22 cellular contexts compared by ENCODE assay signal in the genomic region with DNA sequence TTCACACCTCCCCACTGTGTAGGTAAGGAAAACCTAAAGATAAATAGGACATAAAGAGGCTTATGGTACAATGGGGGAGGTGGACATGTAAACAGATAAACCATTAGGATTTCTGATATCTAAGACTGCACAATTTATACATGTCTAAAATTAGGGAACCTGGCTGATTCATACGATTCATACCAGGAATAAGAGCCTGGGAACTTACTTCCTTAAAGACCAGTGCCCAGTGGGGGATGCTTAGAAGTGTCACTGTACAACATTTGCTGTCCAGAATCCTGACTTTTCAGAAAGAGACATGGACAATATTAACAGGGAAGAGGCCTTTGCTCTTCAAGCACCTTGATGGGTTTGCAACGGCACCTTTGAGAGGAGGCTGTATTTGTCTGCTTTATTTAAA.
"Had no signal": no experiment of that assay in that cellular context is flagged by ENCODE, and none has a peak within 500 bp of the region (broad histone marks: within the 10 kb centered on the region; RNA-seq: fewer than 3 reads in every experiment).

No MANE protein-coding gene starts in this region.

- H3K36me3 ChIP-seq: ascending aorta, cardiac muscle cell, gastrocnemius medialis, heart right ventricle, right atrium auricular region, transverse colon had no signal

- H3K36me3 Mint-ChIP-seq: naive thymus-derived CD4-positive, alpha-beta T cell had no signal

- H3K27ac Mint-ChIP-seq: naive thymus-derived CD4-positive, alpha-beta T cell; progenitor cell of endocrine pancreas; T-helper 17 cell had no signal

- H3K4me3 ChIP-seq: ascending aorta, cardiac muscle cell, dorsolateral prefrontal cortex, gastrocnemius medialis, heart right ventricle, lung, mucosa of descending colon, right atrium auricular region, skin epidermis, transverse colon had no signal

- H3K4me1 Mint-ChIP-seq: T-helper 17 cell had no signal

- H3K9me3 ChIP-seq: ascending aorta, gastrocnemius medialis, heart right ventricle, mucosa of descending colon, right atrium auricular region, transverse colon had no signal

- ATAC-seq: gastrocnemius medialis; heart right ventricle; left colon; mucosa of descending colon; naive thymus-derived CD4-positive, alpha-beta T cell; T-helper 17 cell had no signal

- H3K4me1 ChIP-seq: ascending aorta, gastrocnemius medialis had no signal

- H3K27me3 ChIP-seq: ascending aorta, gastrocnemius medialis, right atrium auricular region, transverse colon had no signal

- DNase-seq: activated CD4-positive, CD25-positive, alpha-beta regulatory T cell treated with anti-CD3 and anti-CD28 coated beads, Interleukin-2, amount 50 U/mL, for 72 hours; activated naive CD4-positive, alpha-beta T cell treated with Interleukin-2 at 50 U/mL for 16 hours; activated T-cell treated with anti-CD3 and anti-CD28 coated beads for 4 hours; dorsolateral prefrontal cortex; gastrocnemius medialis; heart right ventricle; left colon; mucosa of descending colon; naive thymus-derived CD4-positive, alpha-beta T cell; nucleus accumbens; stimulated activated CD4-positive, alpha-beta T cell treated with anti-CD3 and anti-CD28 coated beads, Interleukin-4, amount 100 ng/mL, for 4 hours; stimulated activated CD8-positive, alpha-beta memory T cell treated with anti-CD3 and anti-CD28 coated beads, Interleukin-4, amount 100 ng/mL, for 48 hours; stimulated activated naive CD4-positive, alpha-beta T cell treated with Interleukin-2 at 50 U/mL for 16 hours; substantia nigra; T-helper 17 cell; transverse colon had no signal

- H3K27ac ChIP-seq: ascending aorta, cardiac muscle cell, dorsolateral prefrontal cortex, gastrocnemius medialis, heart right ventricle, right atrium auricular region, transverse colon had no signal

- H3K4me3 Mint-ChIP-seq: T-helper 17 cell had no signal

- H3K9me3 Mint-ChIP-seq: naive thymus-derived CD4-positive, alpha-beta T cell had no signal
